8 cellular contexts compared by ENCODE assay signal in the genomic region with DNA sequence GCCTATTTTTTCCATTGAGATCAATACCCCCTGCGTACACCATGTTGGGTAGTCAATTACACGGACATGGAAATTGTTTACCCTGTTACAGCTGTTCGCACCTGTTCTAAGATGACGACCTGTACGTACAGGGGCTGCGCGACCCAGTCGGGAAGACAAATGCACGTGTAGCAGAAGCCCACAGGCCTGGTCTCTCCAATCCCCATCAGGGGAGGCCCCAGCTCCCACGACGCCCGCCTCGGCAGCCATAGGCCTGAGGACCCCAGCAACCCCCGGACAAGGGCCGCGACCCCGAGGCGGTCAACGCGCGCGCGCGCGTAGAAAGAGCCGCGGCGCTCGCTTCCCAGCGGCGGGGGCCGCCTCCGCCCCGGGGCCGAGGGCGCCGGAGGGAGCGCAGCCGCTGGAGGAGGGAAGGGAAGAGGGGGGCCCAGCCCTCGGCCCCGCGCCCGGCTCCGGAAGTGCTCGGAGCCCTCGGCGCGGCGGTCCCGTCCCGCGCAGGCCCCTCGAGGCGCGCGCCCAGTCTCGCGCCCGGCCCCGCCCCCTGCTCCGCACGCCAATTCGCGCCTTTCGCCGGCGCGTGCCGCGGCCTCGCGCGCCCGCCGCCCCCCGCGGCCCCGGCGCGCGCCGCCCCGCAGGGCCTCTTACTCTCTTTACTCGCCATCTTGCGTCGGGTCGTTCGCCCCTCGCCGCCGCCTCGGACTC. TPM values are rescaled to one million over a fixed set of nuclear protein-coding genes. Genes with fewer than 3 reads are reported as not detected.
DNase-seq lines count a peak whose midpoint lies in the region; ATAC-seq, FAIRE-seq and TF ChIP-seq lines count a peak whose summit lies in the region.

No MANE protein-coding gene starts in this region.

- H3K36me3 ChIP-seq in HUES6 (ENCODE audit: control insufficient read depth, insufficient read depth, low read length), result peaks cover 36% of the 10 kb centered on the region
- peaks cover 0 to 11% of the 10 kb centered on the region in 2 experiments for H3K36me3 ChIP-seq in keratinocyte (ENCODE audit: control insufficient read depth in 2 of 2, extremely low read depth in 1 of 2, insufficient read depth in 2 of 2, low read length in 2 of 2)

- H3K9me3 ChIP-seq in HUES6 (ENCODE audit: control insufficient read depth, insufficient read depth, low read depth, low read length), result no peaks in the 10 kb centered on the region
- no peaks in the 10 kb centered on the region for H3K9me3 ChIP-seq in keratinocyte (ENCODE audit: control insufficient read depth, low read depth, low read length)

- no TSS peak for BruUV-seq in MCF 10A (replicated peaks; lab: Mats Ljungman, UMichigan)

- POLR2A ChIA-PET in MCF 10A (lab: Yijun Ruan, JAX), result interaction anchor here (0.7 to 6.3 kb wide), 10 partner anchors 9 to 150 kb away, joined by 3 to 30 read pairs (median 5); a partner anchor contains a TSS

- peak overlapping the region; percentile 82 for H2AFZ ChIP-seq in keratinocyte (ENCODE audit: control insufficient read depth, low read length)

- H3K4me3 ChIP-seq in HUES6 (ENCODE audit: low read depth, low read length), result peak overlapping the region; percentile 90
- peak overlapping the region; percentile 71 to 87 (median 73) for H3K4me3 ChIP-seq in keratinocyte (ENCODE audit: control insufficient read depth in 2 of 3, extremely low read depth in 1 of 3, insufficient read depth in 2 of 3, low read depth in 1 of 3, low read length in 3 of 3)

- no peak for FAIRE-seq in keratinocyte (lab: Jason Lieb, UNC)

- H3K9ac ChIP-seq in HUES6 (ENCODE audit: low read length), result peak overlapping the region; percentile 98
- H3K9ac ChIP-seq in keratinocyte (ENCODE audit: control insufficient read depth, extremely low read depth, insufficient read depth, low read length), result peak overlapping the region; percentile 84

- peak overlapping the region; percentile 94 for H3K27ac ChIP-seq in HUES6 (ENCODE audit: low read depth, low read length)
- peak overlapping the region; percentile 74 for H3K27ac ChIP-seq in keratinocyte (ENCODE audit: control insufficient read depth, insufficient read depth, low read length)

- H4K20me1 ChIP-seq in keratinocyte (ENCODE audit: control insufficient read depth, extremely low read depth, insufficient read depth, low read length), result no peaks in the 10 kb centered on the region

- dilution Hi-C loops in keratinocyte (cut with MboI; ENCODE audit: extremely low pct_ligation_motif_present, low sequenced_read_pairs), result no loop called here

- DNase-seq in ELF-1 (ENCODE audit: low read depth, low spot score) (peak; percentile 57), T follicular helper cell (ENCODE audit: low read depth) (peak; percentile 22), MCF 10A (ENCODE audit: unreplicated experiment) (peak; percentile 20), keratinocyte (ENCODE audit: low read depth, low spot score) (no peak), DMS114 treated with DMSO at 0.1 percent for 48 hours (lab: John Stamatoyannopoulos, UW; ENCODE audit: unreplicated experiment) (no peak)
- DNase-seq in stimulated activated CD4-positive, alpha-beta T cell treated with anti-CD3 and anti-CD28 coated beads, Interleukin-4, amount 100 ng/mL, for 1 hour, result peak; percentile 56

- TF ChIP-seq CTCF in MCF 10A (IDR thresholded peaks at IDR 0.05; ENCODE audit: unreplicated experiment) (no peak), keratinocyte (optimal IDR thresholded peaks at IDR 0.05 in 1 of 3, IDR thresholded peaks at IDR 0.05 in 1 of 3, conservative IDR thresholded peaks at IDR 0.05 in 1 of 3; ENCODE audit: extremely low read depth in 1 of 3, insufficient read depth in 2 of 3, low read length in 3 of 3) (no peak)

- H3K36me3 Mint-ChIP-seq in MCF 10A (ENCODE audit: insufficient read depth, unreplicated experiment), result peaks cover 6% of the 10 kb centered on the region

- no peaks in the 10 kb centered on the region for H3K9me1 ChIP-seq in keratinocyte (ENCODE audit: control insufficient read depth, extremely low read depth, insufficient read depth, low read length)

- H3K9me3 Mint-ChIP-seq in MCF 10A (ENCODE audit: unreplicated experiment), result no peaks in the 10 kb centered on the region

- H3K4me3 Mint-ChIP-seq in MCF 10A (ENCODE audit: unreplicated experiment), result peak overlapping the region; percentile 98

- peaks cover 22% of the 10 kb centered on the region for H3K27me3 Mint-ChIP-seq in MCF 10A (ENCODE audit: insufficient read depth, unreplicated experiment)

- CTCF ChIA-PET in MCF 10A (lab: Yijun Ruan, JAX), result interaction anchor here (0.8 to 1.4 kb wide), 2 partner anchors 43 to 77 kb away, joined by 3 to 4 read pairs; a partner anchor contains a TSS

- H3K79me2 ChIP-seq in keratinocyte (ENCODE audit: control insufficient read depth, insufficient read depth, low read length), result peaks cover 47% of the 10 kb centered on the region

- peak; percentile 57 for ATAC-seq in GM21515 (IDR thresholded peaks at IDR 0.05; ENCODE audit: unreplicated experiment)

- H3K27ac Mint-ChIP-seq in MCF 10A (ENCODE audit: low read depth, unreplicated experiment), result peak overlapping the region; percentile 90

- intact Hi-C loops in MCF 10A (cut with micrococcal nuclease), result loop anchor here (1.0 kb wide), 1 partner anchor 29 kb away; no protein-coding TSS in a partner anchor

- peak overlapping the region; percentile 96 for H3K4me2 ChIP-seq in keratinocyte (ENCODE audit: control insufficient read depth, extremely low read depth, insufficient read depth, low read depth, low read length)

- H3K4me1 Mint-ChIP-seq in MCF 10A (ENCODE audit: insufficient read depth, unreplicated experiment), result peaks cover 15% of the 10 kb centered on the region

- H3K27me3 ChIP-seq in HUES6 (ENCODE audit: control insufficient read depth, insufficient read depth, low read length) (peaks cover 17% of the 10 kb centered on the region; the same call in 1 of the 2 replicates), keratinocyte (ENCODE audit: control insufficient read depth, extremely low read depth, insufficient read depth, low read length) (peaks cover 7% of the 10 kb centered on the region)

- H3K4me1 ChIP-seq in HUES6 (ENCODE audit: control insufficient read depth, insufficient read depth, low read length), result peaks cover 14% of the 10 kb centered on the region
- H3K4me1 ChIP-seq in keratinocyte (ENCODE audit: control insufficient read depth, extremely low read depth, insufficient read depth, low read length), result peaks cover 11% of the 10 kb centered on the region

RNA-seq across cellular contexts. Expression of a gene that starts 0.6 kb away (rescaled TPM):
- 81.9 and 95.2 TPM in 2 replicates for total RNA-seq in MCF 10A (2022)
- 88.5 to 137 TPM (median 101 TPM) in 3 replicates for polyA plus RNA-seq in keratinocyte
- 62.3 TPM for polyA plus RNA-seq in keratinocyte (2011; ENCODE audit: low read depth)
- 67.3 and 97.1 TPM in 2 replicates for polyA plus RNA-seq in keratinocyte (2011; cell fraction: cytosol; rRNA removed)
- polyA plus RNA-seq in keratinocyte (2011; cell fraction: nucleus; rRNA removed), result 91.8 and 110 TPM in 2 replicates
- 65.5 and 147 TPM in 2 replicates for polyA plus RNA-seq in keratinocyte (2012; ENCODE audit: low replicate concordance)
- polyA minus RNA-seq in keratinocyte, result 65.1 to 117 TPM (median 78.5 TPM) in 3 replicates
- 55.6 TPM for polyA minus RNA-seq in keratinocyte (2011; cell fraction: cytosol; rRNA and poly(A)+ RNA removed)
- polyA minus RNA-seq in keratinocyte (2011; cell fraction: nucleus; rRNA and poly(A)+ RNA removed), result 36.0 and 48.8 TPM in 2 replicates

Comparison
In these comparisons a context has a peak if more than half of its experiments do, and no peak if none do; other contexts are left out.
1. DNase-seq: peak in ELF-1 (single experiment), T follicular helper cell (single experiment), MCF 10A (single experiment) and stimulated activated CD4-positive, alpha-beta T cell treated with anti-CD3 and anti-CD28 coated beads, Interleukin-4, amount 100 ng/mL, for 1 hour (single experiment); none in keratinocyte (single experiment) and DMS114 treated with DMSO at 0.1 percent for 48 hours (single experiment).